ENCODE assay signal across 11 cellular contexts in the genomic region with DNA sequence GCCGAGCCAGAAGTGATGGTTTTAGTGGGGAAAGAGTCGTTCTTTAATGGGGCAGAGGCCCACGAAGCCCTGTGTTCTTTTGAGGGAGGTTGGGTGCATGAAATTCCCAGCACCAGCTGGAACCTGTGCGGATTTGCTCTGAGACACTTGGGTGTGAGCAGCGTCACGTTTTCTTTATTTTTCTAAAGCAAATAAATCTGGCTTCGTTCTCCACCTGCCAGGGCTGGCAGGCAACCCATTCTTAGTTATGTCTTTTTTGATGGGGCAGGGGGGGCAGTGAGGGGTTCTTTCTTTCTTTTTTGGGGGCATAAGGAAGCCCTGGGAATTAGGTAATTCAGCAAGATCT.
DNase-seq lines count a peak whose midpoint lies in the region; ATAC-seq and TF ChIP-seq lines count a peak whose summit lies in the region.
"Had no signal": no experiment of that assay in that cellular context is flagged by ENCODE, and none has a peak within 500 bp of the region (broad histone marks: within the 10 kb centered on the region; RNA-seq: fewer than 3 reads in every experiment).

No MANE protein-coding gene starts in this region.

- no peak overlapping the region for H3K27ac ChIP-seq in H9 (ENCODE audit: insufficient read length, low read depth, low read length)

- H3K4me3 ChIP-seq in skeletal muscle cell (ENCODE audit: low read depth, low read length), result peak overlapping the region; percentile 12
- H3K4me3 ChIP-seq: K562 had no signal

- H2BK20ac ChIP-seq in H9 (ENCODE audit: low read depth, low read length, poor library complexity, severe bottlenecking), result no peak overlapping the region

- H3K27ac Mint-ChIP-seq in H9, result peak overlapping the region in 1 of 3 experiments; percentile 87; a peak in 2 of 7 replicates
- H3K27ac Mint-ChIP-seq: naive thymus-derived CD4-positive, alpha-beta T cell had no signal

- no peaks in the 10 kb centered on the region for H3K27me3 ChIP-seq in H9 (ENCODE audit: insufficient read depth, low read length)

- no peak overlapping the region for H2BK120ac ChIP-seq in H9 (ENCODE audit: low read depth, low read length, poor library complexity, severe bottlenecking)

- peaks cover 7% of the 10 kb centered on the region; the same call in 1 of the 2 replicates for H3K27me3 Mint-ChIP-seq in H9 (ENCODE audit: low read depth)

- peak overlapping the region; percentile 26 for H3K4me2 ChIP-seq in H9 (ENCODE audit: insufficient read depth, insufficient read length, low read length)

- H3T11ph ChIP-seq in H9 (ENCODE audit: low read length), result no peak overlapping the region

- peak overlapping the region; percentile 93 for H2AFZ ChIP-seq in H9 (ENCODE audit: low read length)

- H3K56ac ChIP-seq in H9 (ENCODE audit: insufficient read length, low read depth, low read length), result no peak overlapping the region

- no peak overlapping the region for H4K8ac ChIP-seq in H9 (replicated peaks; ENCODE audit: insufficient read length, low read depth, low read length)

- no CpG with 5 or more reads among the region's 7 CpGs for WGBS in H9 (ENCODE audit: extremely low coverage, insufficient read length, low lambda C conversion rate)

- H2BK5ac ChIP-seq in H9 (ENCODE audit: insufficient read length, low read length), result no peak overlapping the region

- H3K36me3 Mint-ChIP-seq in H9 (ENCODE audit: insufficient read depth in 1 of 3, low read depth in 3 of 3), result no peaks in the 10 kb centered on the region
- H3K36me3 Mint-ChIP-seq: naive thymus-derived CD4-positive, alpha-beta T cell had no signal

- no peak overlapping the region for H3K9ac ChIP-seq in H9 (ENCODE audit: extremely low read depth, insufficient read length, low read length)

- H3K9me3 Mint-ChIP-seq in H9, result peaks cover 0 to 2% of the 10 kb centered on the region in 2 experiments; a peak in 1 of 5 replicates

- H3K23ac ChIP-seq in H9 (ENCODE audit: insufficient read length, low read depth, low read length), result no peak overlapping the region

- H3K79me1 ChIP-seq in H9 (ENCODE audit: insufficient read depth, low read depth, low read length, poor library complexity, severe bottlenecking), result no peaks in the 10 kb centered on the region

- H3K23me2 ChIP-seq in H9 (ENCODE audit: insufficient read length, low read depth, low read length, poor library complexity, severe bottlenecking), result no peaks in the 10 kb centered on the region

- H4K20me1 ChIP-seq in H9 (ENCODE audit: control insufficient read depth, insufficient read depth, insufficient read length), result no peaks in the 10 kb centered on the region

- no peak overlapping the region for H2BK12ac ChIP-seq in H9 (ENCODE audit: insufficient read length, low read depth, low read length)

- no peaks in the 10 kb centered on the region for H3K9me3 ChIP-seq in H9 (ENCODE audit: control insufficient read depth, low read depth, low read length)

- ATAC-seq in esophagus mucosa (peak; percentile 33), HG02571 (IDR thresholded peaks at IDR 0.05; ENCODE audit: unreplicated experiment) (no peak), HG02588 (IDR thresholded peaks at IDR 0.05; ENCODE audit: unreplicated experiment) (no peak)
- ATAC-seq: activated CD4-positive, CD25-positive, alpha-beta regulatory T cell treated with anti-CD3 and anti-CD28 coated beads, Interleukin-2, amount 50 U/mL, for 24 hours; K562; naive thymus-derived CD4-positive, alpha-beta T cell had no signal

- no peak overlapping the region for H4K5ac ChIP-seq in H9 (ENCODE audit: insufficient read length, low read depth, low read length)

- no peak overlapping the region for H3K4me3 Mint-ChIP-seq in H9
- H3K4me3 Mint-ChIP-seq: naive thymus-derived CD4-positive, alpha-beta T cell had no signal

- no peak overlapping the region for H3K18ac ChIP-seq in H9 (ENCODE audit: insufficient read length, low read depth, low read length)

- DNase-seq in H9 (no peak), NCI-H446 treated with DMSO at 0.1 percent for 48 hours (lab: John Stamatoyannopoulos, UW) (peak; percentile 43), skeletal muscle cell (ENCODE audit: low read depth) (no peak), occipital lobe (lab: John Stamatoyannopoulos, UW) (no peak), HuH-7 (ENCODE audit: low spot score) (no peak)
- DNase-seq: naive thymus-derived CD4-positive, alpha-beta T cell had no signal

- H3K4me1 Mint-ChIP-seq in H9, result peaks cover 10 to 13% of the 10 kb centered on the region in 2 experiments
- H3K4me1 Mint-ChIP-seq: naive thymus-derived CD4-positive, alpha-beta T cell had no signal

- no peak overlapping the region for H3K14ac ChIP-seq in H9 (ENCODE audit: insufficient read depth, low read length)

- H3K4me1 ChIP-seq in H9 (ENCODE audit: insufficient read depth, low read length), result peaks cover 7% of the 10 kb centered on the region; the same call in 1 of the 2 replicates

- no peak overlapping the region for H4K91ac ChIP-seq in H9 (ENCODE audit: insufficient read length, low read depth, low read length)

- no peak overlapping the region for H3K4ac ChIP-seq in H9 (ENCODE audit: low read depth, low read length)

- no peak for TF ChIP-seq CTCF in H9 (conservative IDR thresholded peaks at IDR 0.05)

- no peak overlapping the region for H2AK5ac ChIP-seq in H9 (ENCODE audit: insufficient read length, low read length)

- H3K79me2 ChIP-seq in H9 (ENCODE audit: insufficient read depth, low read length), result no peaks in the 10 kb centered on the region; the same call in 1 of the 2 replicates

- no peak overlapping the region for H2BK15ac ChIP-seq in H9 (ENCODE audit: low read depth, low read length)
